ENCODE assay signal across 13 cellular contexts in genomic region chr4:94567811-94568210, GRCh38.
A peak's percentile ranks its signal among the peaks of the same experiment; 100 is the strongest.
DNase-seq lines count a peak whose midpoint lies in the region; ATAC-seq, FAIRE-seq and TF ChIP-seq lines count a peak whose summit lies in the region.
"Had no signal": no experiment of that assay in that cellular context is flagged by ENCODE, and none has a peak within 500 bp of the region (broad histone marks: within the 10 kb centered on the region; RNA-seq: fewer than 3 reads in every experiment).

No MANE protein-coding gene starts in this region.

- no peaks in the 10 kb centered on the region for H3K79me1 ChIP-seq in mesendoderm (ENCODE audit: low read length)

- intact Hi-C loops in endothelial cell of umbilical vein (cut with micrococcal nuclease), result no loop called here

- no TSS peak for BruUV-seq in endothelial cell of umbilical vein (replicated peaks; lab: Mats Ljungman, UMichigan)

- H2AFZ ChIP-seq in endothelial cell of umbilical vein (ENCODE audit: low read depth, low read length), result no peak overlapping the region

- TF ChIP-seq POLR2A in endothelial cell of umbilical vein (IDR thresholded peaks at IDR 0.05; ENCODE audit: low read depth, low read length), result no peak

- no peaks in the 10 kb centered on the region for H3K27me3 ChIP-seq in endothelial cell of umbilical vein (ENCODE audit: control insufficient read depth in 2 of 2, insufficient read depth in 2 of 2, low read length in 2 of 2)
- no peaks in the 10 kb centered on the region for H3K27me3 ChIP-seq in mesendoderm (ENCODE audit: insufficient read depth, low read length, poor library complexity)
- H3K27me3 ChIP-seq: body of pancreas, upper lobe of left lung had no signal

- H3K4me1 ChIP-seq in endothelial cell of umbilical vein (ENCODE audit: control insufficient read depth, extremely low read depth, insufficient read depth, low read length), result peaks cover 23% of the 10 kb centered on the region
- no peaks in the 10 kb centered on the region for H3K4me1 ChIP-seq in mesendoderm (ENCODE audit: control insufficient read depth, low read depth, low read length)

- no peak overlapping the region for H3K4me3 ChIP-seq in endothelial cell of umbilical vein (replicated peaks in 1 of 3; ENCODE audit: insufficient read depth in 1 of 3, low read depth in 1 of 3, low read length in 3 of 3)
- no peak overlapping the region for H3K4me3 ChIP-seq in mesendoderm (ENCODE audit: low read length)
- H3K4me3 ChIP-seq: body of pancreas, upper lobe of left lung had no signal

- FAIRE-seq in endothelial cell of umbilical vein (lab: Jason Lieb, UNC), result no peak

- H3K4me3 Mint-ChIP-seq in stimulated activated naive B cell treated with anti-CD40 and anti-IgM and Interleukin-4, amounts not matched to agents 10 μg/mL and 1 μg/mL and 100 μg/mL, for 72 hours, result peak overlapping the region in 1 of 2 donors; percentile 41
- H3K4me3 Mint-ChIP-seq: T-helper 2 cell treated with Interferon-gamma antibody and Interleukin-4, amounts not matched to agents 5 μg/mL and 100 μg/mL, for 36 hours had no signal

- no peak overlapping the region for H4K8ac ChIP-seq in mesendoderm (ENCODE audit: low read depth, low read length)

- no peak overlapping the region for H2AK5ac ChIP-seq in mesendoderm (ENCODE audit: low read length)

- no peaks in the 10 kb centered on the region for H4K20me1 ChIP-seq in endothelial cell of umbilical vein (replicated peaks; ENCODE audit: control insufficient read depth, extremely low read depth, insufficient read depth, low read length)

- H3K36me3 ChIP-seq in endothelial cell of umbilical vein (ENCODE audit: control insufficient read depth in 2 of 2, extremely low read depth in 1 of 2, insufficient read depth in 2 of 2, low read length in 2 of 2) (no peaks in the 10 kb centered on the region), mesendoderm (ENCODE audit: control insufficient read depth, insufficient read depth, low read length) (no peaks in the 10 kb centered on the region)
- H3K36me3 ChIP-seq: upper lobe of left lung had no signal

- peak; percentile 54 for ATAC-seq in GM18499 (IDR thresholded peaks at IDR 0.05; ENCODE audit: insufficient read depth, unreplicated experiment)
- peak; percentile 82 for ATAC-seq in HG03175 (IDR thresholded peaks at IDR 0.05; ENCODE audit: unreplicated experiment)
- no peak for ATAC-seq in stimulated activated naive B cell treated with anti-CD40 and anti-IgM and Interleukin-4, amounts not matched to agents 10 μg/mL and 1 μg/mL and 100 μg/mL, for 72 hours (replicated peaks)
- ATAC-seq in esophagus mucosa, result no peak
- ATAC-seq: body of pancreas had no signal

- H3K4me2 ChIP-seq in endothelial cell of umbilical vein (ENCODE audit: insufficient read depth, low read length), result peak overlapping the region; percentile 39
- H3K4me2 ChIP-seq in mesendoderm (ENCODE audit: low read length), result no peak overlapping the region

- POLR2A ChIA-PET in endothelial cell of umbilical vein (lab: Charles Lee), result no interaction called here

- no peak overlapping the region for H3K27ac ChIP-seq in endothelial cell of umbilical vein (ENCODE audit: insufficient read depth, low read depth, low read length)
- H3K27ac ChIP-seq in mesendoderm (ENCODE audit: low read depth, low read length), result no peak overlapping the region
- H3K27ac ChIP-seq: body of pancreas, upper lobe of left lung had no signal

- H3K27me3 Mint-ChIP-seq in stimulated activated naive B cell treated with anti-CD40 and anti-IgM and Interleukin-4, amounts not matched to agents 10 μg/mL and 1 μg/mL and 100 μg/mL, for 72 hours, result no peaks in the 10 kb centered on the region

- no peak overlapping the region for H4K5ac ChIP-seq in mesendoderm (ENCODE audit: low read length)

- H3K18ac ChIP-seq in mesendoderm (ENCODE audit: low read length), result no peak overlapping the region

- CTCF ChIA-PET in endothelial cell of umbilical vein (lab: Charles Lee), result no interaction called here

- H3K27ac Mint-ChIP-seq in stimulated activated naive B cell treated with anti-CD40 and anti-IgM and Interleukin-4, amounts not matched to agents 10 μg/mL and 1 μg/mL and 100 μg/mL, for 72 hours, result no peak overlapping the region
- H3K27ac Mint-ChIP-seq: T-helper 2 cell treated with Interferon-gamma antibody and Interleukin-4, amounts not matched to agents 5 μg/mL and 100 μg/mL, for 36 hours had no signal

- H3K9me3 ChIP-seq in endothelial cell of umbilical vein (replicated peaks; ENCODE audit: control insufficient read depth, insufficient read depth, low read length), result no peaks in the 10 kb centered on the region
- H3K9me3 ChIP-seq: body of pancreas, upper lobe of left lung had no signal

- no peak overlapping the region for H3K4ac ChIP-seq in mesendoderm (ENCODE audit: low read depth, low read length)

- H3K9ac ChIP-seq in endothelial cell of umbilical vein (replicated peaks; ENCODE audit: extremely low read depth, insufficient read depth, low read length), result no peak overlapping the region
- no peak overlapping the region for H3K9ac ChIP-seq in mesendoderm (ENCODE audit: low read length)

- no peaks in the 10 kb centered on the region for H3K9me1 ChIP-seq in endothelial cell of umbilical vein (replicated peaks; ENCODE audit: control insufficient read depth, extremely low read depth, insufficient read depth, low read length)

- no peak overlapping the region for H3K23ac ChIP-seq in mesendoderm (ENCODE audit: low read length)

- peaks cover 0 to 1% of the 10 kb centered on the region in 2 donors for H3K36me3 Mint-ChIP-seq in stimulated activated naive B cell treated with anti-CD40 and anti-IgM and Interleukin-4, amounts not matched to agents 10 μg/mL and 1 μg/mL and 100 μg/mL, for 72 hours

- no peak overlapping the region for H2BK15ac ChIP-seq in mesendoderm (replicated peaks; ENCODE audit: low read depth)

- no peak overlapping the region for H2BK5ac ChIP-seq in mesendoderm (ENCODE audit: low read length)

- TF ChIP-seq CTCF in GM20000 (IDR thresholded peaks at IDR 0.05; ENCODE audit: extremely low read depth, missing control alignments) (no peak), endothelial cell of umbilical vein (IDR thresholded peaks at IDR 0.05; ENCODE audit: extremely low read depth in 1 of 2, insufficient read depth in 1 of 2, low read depth in 1 of 2, low read length in 2 of 2) (no peak)

- H3K4me1 Mint-ChIP-seq in stimulated activated naive B cell treated with anti-CD40 and anti-IgM and Interleukin-4, amounts not matched to agents 10 μg/mL and 1 μg/mL and 100 μg/mL, for 72 hours, result peaks cover 0 to 2% of the 10 kb centered on the region in 2 donors

- DNase-seq in GM20000 (ENCODE audit: low spot score), result peak; percentile 9
- DNase-seq in endothelial cell of umbilical vein (ENCODE audit: low read depth, low spot score), result no peak
- DNase-seq in NCI-H524 (lab: John Stamatoyannopoulos, UW), result no peak
- no peak for DNase-seq in stimulated activated naive B cell treated with anti-CD40 and anti-IgM and Interleukin-4, amounts not matched to agents 10 μg/mL and 1 μg/mL and 100 μg/mL, for 72 hours
- no peak for DNase-seq in mesendoderm
- DNase-seq: body of pancreas, COR-L47, NCI-H1048, upper lobe of left lung had no signal

- H3K79me2 ChIP-seq in endothelial cell of umbilical vein (ENCODE audit: control insufficient read depth, insufficient read depth, low read length) (peaks cover 73% of the 10 kb centered on the region), mesendoderm (ENCODE audit: control insufficient read depth, insufficient read depth, low read length) (no peaks in the 10 kb centered on the region)

- H2BK120ac ChIP-seq in mesendoderm (ENCODE audit: low read depth, low read length), result no peak overlapping the region

- H3K56ac ChIP-seq in mesendoderm (ENCODE audit: low read length), result no peak overlapping the region

- dilution Hi-C loops in endothelial cell of umbilical vein (cut with MboI; ENCODE audit: extremely low pct_ligation_motif_present, low sequenced_read_pairs), result no loop called here

- no CpG with 5 or more reads among the region's 5 CpGs for WGBS in mesendoderm (ENCODE audit: extremely low coverage, insufficient coverage, low lambda C conversion rate)

- H3K9me3 Mint-ChIP-seq in stimulated activated naive B cell treated with anti-CD40 and anti-IgM and Interleukin-4, amounts not matched to agents 10 μg/mL and 1 μg/mL and 100 μg/mL, for 72 hours, result peaks cover 0 to 2% of the 10 kb centered on the region in 2 donors
- H3K9me3 Mint-ChIP-seq: T-helper 2 cell treated with Interferon-gamma antibody and Interleukin-4, amounts not matched to agents 5 μg/mL and 100 μg/mL, for 36 hours had no signal

TF ChIP-seq in endothelial cell of umbilical vein, 7 proteins besides CTCF, POLR2A, EP300 and RAD21:
- no peak for TF ChIP-seq MAX (IDR thresholded peaks at IDR 0.05; ENCODE audit: insufficient read depth, insufficient read length)
- TF ChIP-seq EZH2 (IDR thresholded peaks at IDR 0.05; ENCODE audit: borderline replicate concordance, low read depth, low read length, severe bottlenecking), result no peak
- TF ChIP-seq MYC (IDR thresholded peaks at IDR 0.05; ENCODE audit: low read depth, low read length), result no peak
- no peak for TF ChIP-seq GATA2 (IDR thresholded peaks at IDR 0.05; ENCODE audit: insufficient read depth, insufficient read length, low read depth, low read length)
- no peak for TF ChIP-seq FOS (IDR thresholded peaks at IDR 0.05; ENCODE audit: borderline replicate concordance, insufficient read depth, low read length)
- TF ChIP-seq JUN (IDR thresholded peaks at IDR 0.05; ENCODE audit: borderline replicate concordance, insufficient read depth, insufficient read length, low read depth), result no peak
- no peak for TF ChIP-seq POLR2AphosphoS5 (IDR thresholded peaks at IDR 0.05; ENCODE audit: insufficient read depth, low read depth, low read length)

Comparison
In these comparisons a context has a peak if more than half of its experiments do, and no peak if none do; other contexts are left out.
1. ATAC-seq: peak in GM18499 (single experiment) and HG03175 (single experiment); none in stimulated activated naive B cell treated with anti-CD40 and anti-IgM and Interleukin-4, amounts not matched to agents 10 μg/mL and 1 μg/mL and 100 μg/mL, for 72 hours (0 of 2) and esophagus mucosa (single experiment).